Comparison of ENCODE assay signal across 8 cellular contexts in the genomic region with DNA sequence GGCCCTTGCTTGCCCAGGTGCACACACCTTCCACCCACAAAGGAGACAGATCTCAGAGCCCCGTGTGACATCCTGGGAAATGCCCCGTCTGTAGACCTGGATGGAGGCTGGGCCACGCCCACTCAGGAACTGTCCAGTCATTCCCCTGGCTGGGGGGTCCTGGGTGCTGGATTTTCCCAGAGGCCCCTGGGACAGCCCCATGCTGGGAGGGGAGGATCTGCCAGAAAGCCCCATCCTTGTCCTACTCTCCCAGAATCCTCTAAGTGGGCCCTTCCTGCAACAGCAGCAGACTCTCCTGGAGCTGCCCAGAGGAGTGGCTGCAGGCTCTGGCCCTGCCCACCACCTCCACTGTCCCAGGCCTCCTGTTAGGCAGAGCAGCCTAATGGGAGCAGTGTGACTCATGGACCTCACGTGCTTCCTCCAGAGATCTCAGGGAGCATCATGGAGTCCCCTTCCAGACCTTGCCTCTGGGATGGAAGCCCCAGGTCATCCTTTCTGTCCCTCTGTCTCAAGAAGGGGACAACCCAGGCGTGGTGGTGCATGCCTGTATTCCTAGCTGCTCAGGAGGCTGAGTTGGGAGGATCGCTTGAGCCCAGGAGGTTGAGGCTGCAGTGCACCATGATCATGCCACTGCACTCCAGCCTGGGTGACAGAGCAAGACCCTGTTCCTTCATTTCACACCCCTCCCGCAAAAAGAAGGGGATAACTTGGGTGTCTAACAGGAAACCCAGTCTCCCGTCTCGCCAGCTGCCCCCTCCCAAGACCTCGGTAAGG. TPM values are rescaled to one million over a fixed set of nuclear protein-coding genes. Genes with fewer than 3 reads are reported as not detected.
DNase-seq lines count a peak whose midpoint lies in the region; ATAC-seq and TF ChIP-seq lines count a peak whose summit lies in the region.

No MANE protein-coding gene starts in this region.

- no peak for TF ChIP-seq CTCF in H9 (conservative IDR thresholded peaks at IDR 0.05)

- H3K79me2 ChIP-seq in H9 (ENCODE audit: insufficient read depth, low read length) = no peaks in the 10 kb centered on the region

- H3T11ph ChIP-seq in H9 (ENCODE audit: low read length) = no peak overlapping the region

- H3K4ac ChIP-seq in H9 (ENCODE audit: low read depth, low read length) = no peak overlapping the region

- no peak overlapping the region for H2BK5ac ChIP-seq in H9 (ENCODE audit: insufficient read length, low read length)

- H3K27me3 ChIP-seq in H9 (ENCODE audit: insufficient read depth, low read length) (no peaks in the 10 kb centered on the region), adipocyte (replicated peaks; ENCODE audit: control insufficient read depth, insufficient read depth, low read length) (no peaks in the 10 kb centered on the region)

- H3K23ac ChIP-seq in H9 (ENCODE audit: insufficient read length, low read depth, low read length) = no peak overlapping the region

- peaks cover 0 to 13% of the 10 kb centered on the region in 2 experiments; a peak in 3 of 4 replicates for H3K4me1 Mint-ChIP-seq in H9

- no peaks in the 10 kb centered on the region for H3K23me2 ChIP-seq in H9 (ENCODE audit: insufficient read length, low read depth, low read length, poor library complexity, severe bottlenecking)

- no peak overlapping the region for H3K14ac ChIP-seq in H9 (ENCODE audit: insufficient read depth, low read length)

- no peak overlapping the region for H2AFZ ChIP-seq in H9 (ENCODE audit: low read length)

- peaks cover 67% of the 10 kb centered on the region for H3K36me3 ChIP-seq in adipocyte (ENCODE audit: control insufficient read depth, insufficient read depth, low read length, severe bottlenecking)

- no peak overlapping the region for H4K91ac ChIP-seq in H9 (ENCODE audit: insufficient read length, low read depth, low read length)

- H2BK12ac ChIP-seq in H9 (ENCODE audit: insufficient read length, low read depth, low read length) = no peak overlapping the region

- no peaks in the 10 kb centered on the region for H4K20me1 ChIP-seq in H9 (ENCODE audit: control insufficient read depth, insufficient read depth, insufficient read length)

- no peak overlapping the region for H3K56ac ChIP-seq in H9 (ENCODE audit: insufficient read length, low read depth, low read length)

- H4K8ac ChIP-seq in H9 (replicated peaks; ENCODE audit: insufficient read length, low read depth, low read length) = no peak overlapping the region

- no peak overlapping the region for H2BK20ac ChIP-seq in H9 (ENCODE audit: low read depth, low read length, poor library complexity, severe bottlenecking)

- no peaks in the 10 kb centered on the region for H3K79me1 ChIP-seq in H9 (ENCODE audit: insufficient read depth, low read depth, low read length, poor library complexity, severe bottlenecking)

- H3K4me3 ChIP-seq in adipocyte (ENCODE audit: low read length) = no peak overlapping the region

- DNase-seq in AG08395 (ENCODE audit: low spot score) = peak; percentile 84
- no peak for DNase-seq in H9
- DNase-seq in adipocyte (ENCODE audit: low read depth) = no peak
- peak; percentile 89 for DNase-seq in kidney tubule cell (ENCODE audit: low spot score)
- no peak for DNase-seq in stimulated activated CD4-positive, alpha-beta T cell treated with anti-CD3 and anti-CD28 coated beads, Interleukin-15, amount 100 ng/mL, for 24 hours
- no peak for DNase-seq in C1 segment of cervical spinal cord (lab: John Stamatoyannopoulos, UW)

- no peaks in the 10 kb centered on the region for H3K9me3 ChIP-seq in H9 (ENCODE audit: control insufficient read depth, low read depth, low read length)
- H3K9me3 ChIP-seq in adipocyte (ENCODE audit: control insufficient read depth, low read length) = no peaks in the 10 kb centered on the region

- H3K4me1 ChIP-seq in H9 (ENCODE audit: insufficient read depth, low read length) = no peaks in the 10 kb centered on the region
- H3K4me1 ChIP-seq in adipocyte (ENCODE audit: control insufficient read depth, insufficient read depth, low read length) = peaks cover 26% of the 10 kb centered on the region

- no peaks in the 10 kb centered on the region for H3K27me3 Mint-ChIP-seq in H9 (ENCODE audit: low read depth)

- H3K4me3 Mint-ChIP-seq in H9 = no peak overlapping the region

- no peak overlapping the region for H3K18ac ChIP-seq in H9 (ENCODE audit: insufficient read length, low read depth, low read length)

- no peak overlapping the region for H2BK15ac ChIP-seq in H9 (ENCODE audit: low read depth, low read length)

- no peak overlapping the region for H2AK5ac ChIP-seq in H9 (ENCODE audit: insufficient read length, low read length)

- H3K9ac ChIP-seq in H9 (ENCODE audit: extremely low read depth, insufficient read length, low read length) (no peak overlapping the region), adipocyte (ENCODE audit: low read length) (peak overlapping the region; percentile 35)

- peaks cover 24 to 83% (median 61%) of the 10 kb centered on the region in 3 experiments for H3K36me3 Mint-ChIP-seq in H9 (ENCODE audit: insufficient read depth in 1 of 3, low read depth in 3 of 3)

- H2BK120ac ChIP-seq in H9 (ENCODE audit: low read depth, low read length, poor library complexity, severe bottlenecking) = no peak overlapping the region

- no peak overlapping the region for H3K27ac ChIP-seq in H9 (ENCODE audit: insufficient read length, low read depth, low read length)

- ATAC-seq in GM19397 (IDR thresholded peaks at IDR 0.05; ENCODE audit: unreplicated experiment) (no peak), GM18502 (IDR thresholded peaks at IDR 0.05; ENCODE audit: poor library complexity, unreplicated experiment) (no peak)

- no peaks in the 10 kb centered on the region for H3K9me3 Mint-ChIP-seq in H9

- H3K4me2 ChIP-seq in H9 (ENCODE audit: insufficient read depth, insufficient read length, low read length) = no peak overlapping the region

- no CpG with 5 or more reads among the region's 10 CpGs for WGBS in H9 (ENCODE audit: extremely low coverage, insufficient read length, low lambda C conversion rate)

- peak overlapping the region; percentile 55 to 85 (median 64); a peak in 4 of 7 replicates for H3K27ac Mint-ChIP-seq in H9

- H4K5ac ChIP-seq in H9 (ENCODE audit: insufficient read length, low read depth, low read length) = no peak overlapping the region

RNA-seq across cellular contexts. Expression of a gene that starts 51.7 kb away (rescaled TPM):
- total RNA-seq in H9 (2021) = 99.7 and 101 TPM in 2 replicates

RNA-seq across cellular contexts. Expression of a gene that starts 55.4 kb away (rescaled TPM):
- total RNA-seq in H9 (2021) = 29.2 and 34.3 TPM in 2 replicates

Comparison
In these comparisons a context has a peak if more than half of its experiments do, and no peak if none do; other contexts are left out.
1. DNase-seq: peak in AG08395 (single experiment) and kidney tubule cell (single experiment); none in H9 (single experiment), adipocyte (single experiment), stimulated activated CD4-positive, alpha-beta T cell treated with anti-CD3 and anti-CD28 coated beads, Interleukin-15, amount 100 ng/mL, for 24 hours (single experiment) and C1 segment of cervical spinal cord (0 of 14).